ENCODE assay signal across 1 cellular context in genomic region chr14:62062645-62063044, GRCh38.
TF ChIP-seq lines count a peak whose summit lies in the region.

No MANE protein-coding gene starts in this region.

TF ChIP-seq in H1, 55 proteins besides CTCF, POLR2A, EP300 and RAD21 (continued from another document):
- TF ChIP-seq ASH2L (IDR thresholded peaks at IDR 0.05; ENCODE audit: low read length) (no peak), POLR2AphosphoS5 (IDR thresholded peaks at IDR 0.05; ENCODE audit: low read depth, low read length) (no peak), CBX5 (IDR thresholded peaks at IDR 0.05; ENCODE audit: low read depth, low read length) (no peak), RXRA (IDR thresholded peaks at IDR 0.05; ENCODE audit: insufficient read depth, low read depth, low read length) (no peak), CHD1 (IDR thresholded peaks at IDR 0.05; ENCODE audit: low read depth, low read length) (no peak), SP4 (IDR thresholded peaks at IDR 0.05; ENCODE audit: low read length) (no peak), SIN3A (conservative IDR thresholded peaks at IDR 0.05 in 1 of 2, IDR thresholded peaks at IDR 0.05 in 1 of 2; ENCODE audit: low read depth in 1 of 2, low read length in 2 of 2) (no peak), CEBPB (IDR thresholded peaks at IDR 0.05; ENCODE audit: low read depth, low read length) (no peak), KDM5A (IDR thresholded peaks at IDR 0.05; ENCODE audit: low read length) (no peak), MAX (IDR thresholded peaks at IDR 0.05) (no peak), SIRT6 (IDR thresholded peaks at IDR 0.05; ENCODE audit: low read length) (no peak)
TF ChIP-seq in H1: peak in this region for 0.
